Comparison of ENCODE assay signal across 31 cellular contexts in the genomic region with DNA sequence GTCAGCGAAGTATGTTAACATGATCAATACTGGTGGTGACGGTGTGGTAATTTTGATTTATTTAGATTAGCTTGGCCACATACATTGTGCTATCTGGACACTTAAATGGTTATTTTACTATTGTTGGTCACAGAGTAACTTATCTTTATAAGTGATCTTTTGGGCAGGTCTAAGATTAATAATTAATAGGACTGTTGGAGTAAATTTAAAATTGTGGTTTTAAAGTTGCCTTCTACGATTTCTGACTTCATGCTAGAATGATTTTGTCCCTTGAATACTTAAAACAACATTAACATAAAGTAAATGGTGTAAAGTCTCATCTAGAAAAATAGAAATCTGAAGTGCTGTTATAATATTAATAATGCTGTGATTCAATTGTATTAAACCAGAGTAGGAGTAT. TPM values are rescaled to one million over a fixed set of nuclear protein-coding genes. Genes with fewer than 3 reads are reported as not detected.
DNase-seq lines count a peak whose midpoint lies in the region; FAIRE-seq and TF ChIP-seq lines count a peak whose summit lies in the region.
"Had no signal": no experiment of that assay in that cellular context is flagged by ENCODE, and none has a peak within 500 bp of the region (broad histone marks: within the 10 kb centered on the region; RNA-seq: fewer than 3 reads in every experiment).

No MANE protein-coding gene starts in this region.

- no peaks in the 10 kb centered on the region for H3K9me3 Mint-ChIP-seq in activated naive CD4-positive, alpha-beta T cell treated with anti-CD3 and anti-CD28 coated beads for 36 hours
- H3K9me3 Mint-ChIP-seq in activated naive CD4-positive, alpha-beta T cell treated with anti-CD3 and anti-CD28 coated beads, Interleukin-2, amount 10 ng/mL, durations not matched to agents 7 days and 5 days, result no peaks in the 10 kb centered on the region
- H3K9me3 Mint-ChIP-seq: brain; CD4-positive, CD25-positive, alpha-beta regulatory T cell; endodermal cell; naive B cell; T-helper 2 cell treated with Interferon-gamma antibody and Interleukin-4, amounts not matched to agents 5 μg/mL and 100 μg/mL, for 36 hours had no signal

- peaks cover 31 to 72% of the 10 kb centered on the region in 2 donors for H3K36me3 ChIP-seq in kidney (ENCODE audit: control insufficient read depth in 1 of 2, insufficient read depth in 2 of 2, low read length in 2 of 2)

- H3K9me3 ChIP-seq in kidney (ENCODE audit: control insufficient read depth in 1 of 2, low read length in 2 of 2), result no peaks in the 10 kb centered on the region
- H3K9me3 ChIP-seq: A549, upper lobe of right lung had no signal

- H3K27me3 Mint-ChIP-seq in activated naive CD4-positive, alpha-beta T cell treated with anti-CD3 and anti-CD28 coated beads for 36 hours (ENCODE audit: low read depth), result no peaks in the 10 kb centered on the region
- no peaks in the 10 kb centered on the region for H3K27me3 Mint-ChIP-seq in activated naive CD4-positive, alpha-beta T cell treated with anti-CD3 and anti-CD28 coated beads, Interleukin-2, amount 10 ng/mL, durations not matched to agents 7 days and 5 days
- H3K27me3 Mint-ChIP-seq: brain; CD4-positive, CD25-positive, alpha-beta regulatory T cell; naive B cell had no signal

- H3K9ac ChIP-seq in kidney (ENCODE audit: low read length in 2 of 2), result no peak overlapping the region

- peak overlapping the region; percentile 36 for H3K27ac Mint-ChIP-seq in activated naive CD4-positive, alpha-beta T cell treated with anti-CD3 and anti-CD28 coated beads for 36 hours
- H3K27ac Mint-ChIP-seq in activated naive CD4-positive, alpha-beta T cell treated with anti-CD3 and anti-CD28 coated beads, Interleukin-2, amount 10 ng/mL, durations not matched to agents 7 days and 5 days, result no peak overlapping the region
- H3K27ac Mint-ChIP-seq: T-helper 2 cell treated with Interferon-gamma antibody and Interleukin-4, amounts not matched to agents 5 μg/mL and 100 μg/mL, for 36 hours had no signal

- no peak for DNase-seq in activated naive CD4-positive, alpha-beta T cell treated with anti-CD3 and anti-CD28 coated beads for 36 hours
- no peak for DNase-seq in activated naive CD4-positive, alpha-beta T cell treated with anti-CD3 and anti-CD28 coated beads, Interleukin-2, amount 10 ng/mL, durations not matched to agents 7 days and 5 days
- no peak for DNase-seq in GM19239 (ENCODE audit: insufficient read length, low spot score)
- DNase-seq in kidney, result no peak
- DNase-seq in renal cortical epithelial cell (ENCODE audit: low read depth), result peak; percentile 77
- DNase-seq in GM12892 (ENCODE audit: insufficient read length), result no peak
- no peak for DNase-seq in NK-92 (lab: John Stamatoyannopoulos, UW; ENCODE audit: unreplicated experiment)
- no peak for DNase-seq in HuH-7 (ENCODE audit: low spot score)
- DNase-seq: activated CD4-positive, alpha-beta T cell treated with anti-CD3 and anti-CD28 coated beads for 48 hours; activated gamma-delta T cell treated with Interleukin-2 at 50 U/mL for 16 hours; AML-193; amniotic stem cell; CD4-positive, CD25-positive, alpha-beta regulatory T cell; cerebellar nuclear complex; dermis blood vessel endothelial cell; endodermal cell; H7; midbrain; naive B cell; NCI-H1436; NCI-H2107; NCI-H345; NCI-H748 treated with DMSO at 0.1 percent for 48 hours; occipital lobe; stimulated activated CD4-positive, alpha-beta T cell treated with anti-CD3 and anti-CD28 coated beads, Interleukin-4, amount 100 ng/mL, for 4 hours; upper lobe of right lung had no signal

- no peak overlapping the region for H3K4me3 Mint-ChIP-seq in activated naive CD4-positive, alpha-beta T cell treated with anti-CD3 and anti-CD28 coated beads for 36 hours
- no peak overlapping the region for H3K4me3 Mint-ChIP-seq in activated naive CD4-positive, alpha-beta T cell treated with anti-CD3 and anti-CD28 coated beads, Interleukin-2, amount 10 ng/mL, durations not matched to agents 7 days and 5 days
- H3K4me3 Mint-ChIP-seq: brain; CD4-positive, CD25-positive, alpha-beta regulatory T cell; endodermal cell; naive B cell; T-helper 2 cell treated with Interferon-gamma antibody and Interleukin-4, amounts not matched to agents 5 μg/mL and 100 μg/mL, for 36 hours had no signal

- TF ChIP-seq CTCF in kidney (IDR thresholded peaks at IDR 0.05; ENCODE audit: borderline replicate concordance, extremely low read depth, insufficient read depth), result no peak

- H3K36me3 Mint-ChIP-seq in activated naive CD4-positive, alpha-beta T cell treated with anti-CD3 and anti-CD28 coated beads for 36 hours (ENCODE audit: low read depth), result peaks cover 57% of the 10 kb centered on the region
- H3K36me3 Mint-ChIP-seq in activated naive CD4-positive, alpha-beta T cell treated with anti-CD3 and anti-CD28 coated beads, Interleukin-2, amount 10 ng/mL, durations not matched to agents 7 days and 5 days, result peaks cover 65% of the 10 kb centered on the region

- no peak for TF ChIP-seq POLR2A in GM12892 (IDR thresholded peaks at IDR 0.05; ENCODE audit: low read depth, low read length)

- intact Hi-C loops in activated naive CD4-positive, alpha-beta T cell treated with anti-CD3 and anti-CD28 coated beads for 36 hours (cut with micrococcal nuclease), result no loop called here
- intact Hi-C loops in kidney (cut with DNase I), result no loop called here

- peaks cover 0 to 3% of the 10 kb centered on the region in 2 donors for H3K4me1 ChIP-seq in kidney (ENCODE audit: control insufficient read depth in 1 of 2, insufficient read depth in 1 of 2, low read depth in 1 of 2, low read length in 2 of 2)
- H3K4me1 ChIP-seq: upper lobe of right lung had no signal

- H3K4me1 Mint-ChIP-seq in activated naive CD4-positive, alpha-beta T cell treated with anti-CD3 and anti-CD28 coated beads for 36 hours (ENCODE audit: low read depth), result peaks cover 57% of the 10 kb centered on the region
- H3K4me1 Mint-ChIP-seq in activated naive CD4-positive, alpha-beta T cell treated with anti-CD3 and anti-CD28 coated beads, Interleukin-2, amount 10 ng/mL, durations not matched to agents 7 days and 5 days, result peaks cover 13% of the 10 kb centered on the region
- H3K4me1 Mint-ChIP-seq: endodermal cell had no signal

- FAIRE-seq in GM19239 (lab: Jason Lieb, UNC) (peak; percentile 31), kidney (lab: Jason Lieb, UNC) (peak; percentile 29), GM12892 (lab: Jason Lieb, UNC) (no peak)
- FAIRE-seq: A549, islet of Langerhans had no signal

- H3K4me3 ChIP-seq in kidney (ENCODE audit: low read length in 2 of 2), result no peak overlapping the region
- H3K4me3 ChIP-seq: A549, upper lobe of right lung had no signal

- no peak overlapping the region for H3K27ac ChIP-seq in kidney (ENCODE audit: low read depth in 2 of 2, low read length in 2 of 2)
- H3K27ac ChIP-seq: A549, HL-60, upper lobe of right lung had no signal

- CTCF ChIA-PET in activated naive CD4-positive, alpha-beta T cell treated with anti-CD3 and anti-CD28 coated beads for 36 hours (lab: Charles Lee), result interaction anchor here (0.9 kb wide), 1 partner anchor 173 kb away, joined by 3 read pairs; no protein-coding TSS in a partner anchor
- CTCF ChIA-PET in activated naive CD4-positive, alpha-beta T cell treated with anti-CD3 and anti-CD28 coated beads, Interleukin-2, amount 10 ng/mL, durations not matched to agents 7 days and 5 days (lab: Charles Lee), result interaction anchor here (0.7 kb wide), 1 partner anchor 468 kb away, joined by 4 read pairs; no protein-coding TSS in a partner anchor

RNA-seq across cellular contexts. Expression of gene SRRM1, which starts 14.7 kb away (rescaled TPM):
- total RNA-seq in activated naive CD4-positive, alpha-beta T cell treated with anti-CD3 and anti-CD28 coated beads for 36 hours, result 100 to 1,000 TPM; 226 to 235 TPM
- total RNA-seq in kidney (123 TPM), renal cortical epithelial cell (23.4 and 45.6 TPM in 2 replicates)
- polyA plus RNA-seq in kidney (ENCODE audit: insufficient read depth, low read depth, low replicate concordance), result 21.1 TPM
- polyA plus RNA-seq in GM12892 (2012; ENCODE audit: missing spikeins), result 89.8 TPM
